Comparison of ENCODE assay signal across 8 cellular contexts in genomic region chr2:23509071-23509470, GRCh38.
"Had no signal": no experiment of that assay in that cellular context is flagged by ENCODE, and none has a peak within 500 bp of the region (broad histone marks: within the 10 kb centered on the region; RNA-seq: fewer than 3 reads in every experiment).

No MANE protein-coding gene starts in this region.

- H3K36me3 ChIP-seq: HAP-1 had no signal

- H3K9me3 ChIP-seq: HAP-1 had no signal

- H3K27me3 Mint-ChIP-seq: IgD-negative memory B cell had no signal

- H3K4me3 Mint-ChIP-seq: HFFc6, IgD-negative memory B cell had no signal

- DNase-seq: GM23248, GOT3, H7, HFFc6 had no signal

- H3K27ac Mint-ChIP-seq: HFFc6, IgD-negative memory B cell had no signal

- H3K4me3 ChIP-seq: GM23248, HAP-1 had no signal

- H3K27ac ChIP-seq: GM23248, HL-60 had no signal

- H3K4me1 ChIP-seq: HAP-1 had no signal

- FAIRE-seq: HepG2 had no signal

- H3K36me3 Mint-ChIP-seq: IgD-negative memory B cell had no signal

- H3K9me3 Mint-ChIP-seq: HFFc6, IgD-negative memory B cell had no signal
